Comparison of ENCODE assay signal across 20 cellular contexts in the genomic region with DNA sequence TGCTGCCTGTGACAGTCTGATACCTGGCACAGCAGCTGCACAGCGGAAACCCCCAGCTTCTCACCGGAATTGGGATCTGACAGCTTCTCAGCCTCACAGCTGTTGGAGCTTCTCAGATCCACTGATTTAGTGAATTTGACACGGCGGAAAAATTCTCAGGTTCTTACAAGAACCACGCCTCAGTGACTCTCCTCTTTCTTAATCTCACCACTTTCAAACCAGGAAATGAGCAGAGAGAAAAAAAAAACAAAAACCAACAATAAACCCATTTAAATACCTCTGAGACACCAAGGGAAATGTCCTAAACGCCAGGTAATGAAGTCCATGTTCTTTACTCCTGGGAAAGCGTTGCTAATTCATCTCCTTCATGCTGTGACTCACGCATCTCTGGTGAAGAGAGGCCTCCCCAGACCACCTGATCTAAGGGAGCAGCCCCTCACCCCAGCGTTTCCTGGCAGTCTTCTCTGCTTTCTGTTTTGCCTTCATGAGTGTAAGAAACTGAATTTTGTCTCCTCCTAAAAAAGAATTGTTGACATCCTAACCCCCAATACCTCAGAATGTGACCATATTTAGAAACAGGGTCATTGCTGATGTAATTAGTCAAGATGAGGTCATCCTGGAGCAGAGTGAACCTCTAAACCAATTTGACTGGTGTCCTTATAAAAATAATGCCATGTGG. TPM values are rescaled to one million over a fixed set of nuclear protein-coding genes. Genes with fewer than 3 reads are reported as not detected.
DNase-seq lines count a peak whose midpoint lies in the region; ATAC-seq, FAIRE-seq and TF ChIP-seq lines count a peak whose summit lies in the region.
"Had no signal": no experiment of that assay in that cellular context is flagged by ENCODE, and none has a peak within 500 bp of the region (broad histone marks: within the 10 kb centered on the region; RNA-seq: fewer than 3 reads in every experiment).

No MANE protein-coding gene starts in this region.

- in situ Hi-C loops in ACHN (cut with HindIII; ENCODE audit: low pct_ligation_motif_present, low pct_unique_long_range_greater_than_20kb, low sequenced_read_pairs), result no loop called here

- H3K27me3 ChIP-seq in GM23338 (ENCODE audit: insufficient read depth) (no peaks in the 10 kb centered on the region), smooth muscle cell (ENCODE audit: low read depth) (no peaks in the 10 kb centered on the region)

- H3K79me2 ChIP-seq in GM23338 (replicated peaks; ENCODE audit: insufficient read depth), result no peaks in the 10 kb centered on the region
- H3K79me2 ChIP-seq in smooth muscle cell (ENCODE audit: low read depth), result no peaks in the 10 kb centered on the region

- H3F3A ChIP-seq in GM23338 (replicated peaks; ENCODE audit: low read depth) (no peaks in the 10 kb centered on the region), smooth muscle cell (ENCODE audit: low read depth) (no peaks in the 10 kb centered on the region)

- H3K4me3 ChIP-seq in GM23338 (no peak overlapping the region), smooth muscle cell (no peak overlapping the region)
- H3K4me3 ChIP-seq: GM23248, left ventricle myocardium inferior had no signal

- H2AFZ ChIP-seq in GM23338 (peak overlapping the region; percentile 66; the same call in 1 of the 2 replicates), smooth muscle cell (ENCODE audit: low read depth) (no peak overlapping the region)
- H2AFZ ChIP-seq: GM23248 had no signal

- H3K27ac Mint-ChIP-seq in GM23338, result no peak overlapping the region
- H3K27ac Mint-ChIP-seq: activated naive CD4-positive, alpha-beta T cell treated with anti-CD3 and anti-CD28 coated beads, Interleukin-2, amount 10 ng/mL, durations not matched to agents 7 days and 5 days; dendritic cell treated with granulocyte-macrophage colony-stimulating factor and Interleukin-4, amounts not matched to agents 40 ng/mL and 50 ng/mL, for 4 days; progenitor cell of endocrine pancreas; T-helper 17 cell had no signal

- WGBS in smooth muscle cell (ENCODE audit: low lambda C conversion rate), result 58% methylated on average over 9 of the region's 9 CpGs

- H3K9me3 Mint-ChIP-seq in GM23338, result peaks cover 95% of the 10 kb centered on the region
- H3K9me3 Mint-ChIP-seq: dendritic cell treated with granulocyte-macrophage colony-stimulating factor and Interleukin-4, amounts not matched to agents 40 ng/mL and 50 ng/mL, for 4 days had no signal

- ATAC-seq in GM23338 (no peak), HG03196 (IDR thresholded peaks at IDR 0.05; ENCODE audit: unreplicated experiment) (no peak), HG03457 (IDR thresholded peaks at IDR 0.05; ENCODE audit: unreplicated experiment) (no peak)
- ATAC-seq: activated CD4-positive, CD25-positive, alpha-beta regulatory T cell treated with anti-CD3 and anti-CD28 coated beads, Interleukin-2, amount 50 U/mL, for 24 hours; Right ventricle myocardium inferior; T-helper 17 cell had no signal

- TF ChIP-seq CTCF in GM23338 (conservative IDR thresholded peaks at IDR 0.05; ENCODE audit: low read depth in 2 of 2), result no peak
- TF ChIP-seq CTCF in smooth muscle cell (IDR thresholded peaks at IDR 0.05; ENCODE audit: borderline replicate concordance, insufficient read depth, poor library complexity, severe bottlenecking), result no peak

- no peaks in the 10 kb centered on the region for H3K4me1 Mint-ChIP-seq in GM23338
- H3K4me1 Mint-ChIP-seq: activated naive CD4-positive, alpha-beta T cell treated with anti-CD3 and anti-CD28 coated beads, Interleukin-2, amount 10 ng/mL, durations not matched to agents 7 days and 5 days; T-helper 17 cell had no signal

- H3K27ac ChIP-seq in GM23338 (ENCODE audit: low read depth) (no peak overlapping the region), smooth muscle cell (ENCODE audit: low read depth) (peak overlapping the region; percentile 48)
- H3K27ac ChIP-seq: C4-2B, GM23248, left ventricle myocardium inferior had no signal

- peaks cover 38% of the 10 kb centered on the region for H3K36me3 Mint-ChIP-seq in GM23338 (ENCODE audit: low read depth)
- H3K36me3 Mint-ChIP-seq: activated naive CD4-positive, alpha-beta T cell treated with anti-CD3 and anti-CD28 coated beads, Interleukin-2, amount 10 ng/mL, durations not matched to agents 7 days and 5 days had no signal

- no peaks in the 10 kb centered on the region for H3K9me3 ChIP-seq in smooth muscle cell (replicated peaks; ENCODE audit: low read depth)
- H3K9me3 ChIP-seq: left ventricle myocardium inferior had no signal

- H3K36me3 ChIP-seq in GM23338 (ENCODE audit: insufficient read depth) (no peaks in the 10 kb centered on the region), smooth muscle cell (ENCODE audit: low read depth) (no peaks in the 10 kb centered on the region)
- H3K36me3 ChIP-seq: left ventricle myocardium inferior had no signal

- no peaks in the 10 kb centered on the region for H3K9me2 ChIP-seq in GM23338 (ENCODE audit: insufficient read depth)

- peak; percentile 24 for FAIRE-seq in islet of Langerhans (lab: Jason Lieb, UNC)

- H3K4me1 ChIP-seq in GM23338 (ENCODE audit: insufficient read depth) (no peaks in the 10 kb centered on the region), smooth muscle cell (ENCODE audit: low read depth) (no peaks in the 10 kb centered on the region)
- H3K4me1 ChIP-seq: left ventricle myocardium inferior had no signal

- H4K20me1 ChIP-seq in GM23338 (replicated peaks; ENCODE audit: insufficient read depth) (no peaks in the 10 kb centered on the region), smooth muscle cell (ENCODE audit: low read depth) (no peaks in the 10 kb centered on the region)

- H3K4me2 ChIP-seq in GM23338, result no peak overlapping the region
- no peak overlapping the region for H3K4me2 ChIP-seq in smooth muscle cell

- H3K27me3 Mint-ChIP-seq in GM23338 (ENCODE audit: insufficient read depth, low read depth, poor library complexity), result no peaks in the 10 kb centered on the region

- DNase-seq in GM23338 (ENCODE audit: low spot score) (no peak), RPMI7951 (ENCODE audit: low read depth) (peak; percentile 26), smooth muscle cell (lab: John Stamatoyannopoulos, UW; ENCODE audit: unreplicated experiment) (no peak), ACHN (no peak)
- DNase-seq: activated naive CD4-positive, alpha-beta T cell treated with anti-CD3 and anti-CD28 coated beads, Interleukin-2, amount 10 ng/mL, durations not matched to agents 7 days and 5 days; DND-41; GM23248; hippocampal formation; left ventricle myocardium inferior; NCI-H69; stimulated activated CD4-positive, alpha-beta T cell treated with anti-CD3 and anti-CD28 coated beads, Interleukin-15, amount 100 ng/mL, for 24 hours; T-helper 17 cell had no signal

- no peak overlapping the region for H3K9ac ChIP-seq in smooth muscle cell (ENCODE audit: low read depth)
- H3K9ac ChIP-seq: GM23248 had no signal

- no peak overlapping the region for H3K4me3 Mint-ChIP-seq in GM23338
- H3K4me3 Mint-ChIP-seq: activated naive CD4-positive, alpha-beta T cell treated with anti-CD3 and anti-CD28 coated beads, Interleukin-2, amount 10 ng/mL, durations not matched to agents 7 days and 5 days; dendritic cell treated with granulocyte-macrophage colony-stimulating factor and Interleukin-4, amounts not matched to agents 40 ng/mL and 50 ng/mL, for 4 days; T-helper 17 cell had no signal

TF ChIP-seq in GM23338, 12 proteins besides CTCF, POLR2A, EP300 and RAD21:
- no peak for TF ChIP-seq ZNF114 (CRISPR knock-in tag; IDR thresholded peaks at IDR 0.05)
- no peak for TF ChIP-seq ZNF331 (CRISPR knock-in tag; IDR thresholded peaks at IDR 0.05; ENCODE audit: low read depth)
- TF ChIP-seq EZH2 (IDR thresholded peaks at IDR 0.05; ENCODE audit: low read depth, unreplicated experiment), result no peak
- TF ChIP-seq STAT1 (IDR thresholded peaks at IDR 0.05; ENCODE audit: unreplicated experiment), result no peak
- no peak for TF ChIP-seq JUNB (IDR thresholded peaks at IDR 0.05; ENCODE audit: unreplicated experiment)

RNA-seq across cellular contexts. Expression of a gene that starts 15.9 kb away (rescaled TPM):
- 3.1 TPM in 1 of 2 replicates, not detected in the other for total RNA-seq in GM23338 (2014; rRNA removed; shearing (Covaris generic))
- polyA plus RNA-seq in GM23338 (2016; fragmentation: Nextera tagmentation; extraction: Ambion mirVana) (5.0 and 6.2 TPM in 2 replicates), smooth muscle cell (not detected in 2 replicates)
- total RNA-seq in RPMI7951 (2014; rRNA removed; shearing (Covaris generic)), result not detected in 2 replicates
- total RNA-seq in smooth muscle cell, result not detected in 2 replicates
- total RNA-seq: GM23248, left ventricle myocardium inferior, progenitor cell of endocrine pancreas, Right ventricle myocardium inferior, T-helper 17 cell had no signal
- polyA plus RNA-seq: GM23248 had no signal

RNA-seq across cellular contexts. Expression of a gene that starts 24.4 kb away (rescaled TPM):
- 25.5 and 27.3 TPM in 2 replicates for total RNA-seq in GM23338 (2014; rRNA removed; shearing (Covaris generic))
- polyA plus RNA-seq in GM23338 (2016; fragmentation: Nextera tagmentation; extraction: Ambion mirVana), result 27.5 and 29.1 TPM in 2 replicates
- under 0.01 and 0.39 TPM in 2 replicates for total RNA-seq in RPMI7951 (2014; rRNA removed; shearing (Covaris generic))
- 30.6 and 44.9 TPM in 2 replicates for total RNA-seq in smooth muscle cell
- polyA plus RNA-seq in smooth muscle cell, result 7.5 and 27.6 TPM in 2 replicates
- total RNA-seq: GM23248, T-helper 17 cell had no signal
- polyA plus RNA-seq: GM23248 had no signal

Comparison
In these comparisons a context has a peak if more than half of its experiments do, and no peak if none do; other contexts are left out.
1. RNA of a gene that starts 24.4 kb away (total RNA-seq): 30.6 to 44.9 TPM in smooth muscle cell and 25.5 to 27.3 TPM in GM23338; under 0.01 to 0.39 TPM in RPMI7951; every median in the first group is over 10 times any median in the second.